Comparison of ENCODE assay signal across 17 cellular contexts in the genomic region with DNA sequence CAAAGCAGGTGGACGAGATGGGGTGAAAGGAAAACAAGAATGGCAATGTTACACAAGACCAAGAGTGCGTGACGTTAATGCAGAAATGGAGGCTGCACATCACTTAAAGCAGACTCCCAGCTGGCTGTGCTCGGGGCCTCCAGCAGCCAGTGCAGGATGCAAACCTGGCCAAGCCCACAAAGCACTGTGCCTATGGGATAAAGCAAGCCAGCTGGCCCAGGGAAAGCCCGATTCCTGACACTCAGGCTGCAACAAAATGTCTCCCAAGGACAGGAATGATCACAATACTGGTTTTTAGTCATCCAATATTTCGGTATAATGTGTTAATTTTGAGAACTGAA.
"Had no signal": no experiment of that assay in that cellular context is flagged by ENCODE, and none has a peak within 500 bp of the region (broad histone marks: within the 10 kb centered on the region; RNA-seq: fewer than 3 reads in every experiment).

No MANE protein-coding gene starts in this region.

- H3K27ac ChIP-seq: body of pancreas, tibial artery had no signal

- H3K27me3 ChIP-seq: body of pancreas, dorsolateral prefrontal cortex, tibial artery had no signal

- H3K27me3 Mint-ChIP-seq: activated CD4-positive, alpha-beta T cell treated with anti-CD3 and anti-CD28 coated beads, Interleukin-2, amount 10 ng/mL, durations not matched to agents 7 days and 5 days; activated naive CD8-positive, alpha-beta T cell treated with anti-CD3 and anti-CD28 coated beads for 36 hours; progenitor cell of endocrine pancreas had no signal

- DNase-seq: activated CD4-positive, alpha-beta T cell treated with anti-CD3 and anti-CD28 coated beads, Interleukin-2, amount 10 ng/mL, durations not matched to agents 7 days and 5 days; activated naive CD4-positive, alpha-beta T cell; activated naive CD8-positive, alpha-beta T cell treated with anti-CD3 and anti-CD28 coated beads for 36 hours; amniotic stem cell; body of pancreas; kidney; occipital lobe; stimulated activated CD4-positive, alpha-beta T cell treated with anti-CD3 and anti-CD28 coated beads, Interleukin-12 subunit alpha, Interleukin-12 subunit beta, amount 100 ng/mL, for 4 hours; stimulated activated CD4-positive, alpha-beta T cell treated with anti-CD3 and anti-CD28 coated beads, Interleukin-1b, Interleukin-23, amount 100 ng/mL, for 48 hours; stimulated activated naive CD4-positive, alpha-beta T cell treated with Interleukin-2 at 50 U/mL for 16 hours; T1000 had no signal

- H3K9me3 Mint-ChIP-seq: activated CD4-positive, alpha-beta T cell treated with anti-CD3 and anti-CD28 coated beads, Interleukin-2, amount 10 ng/mL, durations not matched to agents 7 days and 5 days; activated naive CD8-positive, alpha-beta T cell treated with anti-CD3 and anti-CD28 coated beads for 36 hours; activated T-helper 1 cell treated with anti-CD3 and anti-CD28 coated beads, Interleukin-12 subunit alpha, Interleukin-12 subunit beta, Interleukin-2, Interleukin-4 antibody, amounts not matched to agents 30 ng/mL and 10 ng/mL and 1 ng/mL, durations not matched to agents 14 hours and 24 hours and 36 hours; mesothelial cell of epicardium had no signal

- H3K4me3 Mint-ChIP-seq: activated CD4-positive, alpha-beta T cell treated with anti-CD3 and anti-CD28 coated beads, Interleukin-2, amount 10 ng/mL, durations not matched to agents 7 days and 5 days; activated naive CD8-positive, alpha-beta T cell treated with anti-CD3 and anti-CD28 coated beads for 36 hours; activated T-helper 1 cell treated with anti-CD3 and anti-CD28 coated beads, Interleukin-12 subunit alpha, Interleukin-12 subunit beta, Interleukin-2, Interleukin-4 antibody, amounts not matched to agents 30 ng/mL and 10 ng/mL and 1 ng/mL, durations not matched to agents 14 hours and 24 hours and 36 hours; mesothelial cell of epicardium had no signal

- H3K4me1 Mint-ChIP-seq: activated CD4-positive, alpha-beta T cell treated with anti-CD3 and anti-CD28 coated beads, Interleukin-2, amount 10 ng/mL, durations not matched to agents 7 days and 5 days; activated naive CD8-positive, alpha-beta T cell treated with anti-CD3 and anti-CD28 coated beads for 36 hours; mesothelial cell of epicardium had no signal

- H3K27ac Mint-ChIP-seq: activated CD4-positive, alpha-beta T cell treated with anti-CD3 and anti-CD28 coated beads, Interleukin-2, amount 10 ng/mL, durations not matched to agents 7 days and 5 days; activated naive CD8-positive, alpha-beta T cell treated with anti-CD3 and anti-CD28 coated beads for 36 hours; activated T-helper 1 cell treated with anti-CD3 and anti-CD28 coated beads, Interleukin-12 subunit alpha, Interleukin-12 subunit beta, Interleukin-2, Interleukin-4 antibody, amounts not matched to agents 30 ng/mL and 10 ng/mL and 1 ng/mL, durations not matched to agents 14 hours and 24 hours and 36 hours; mesothelial cell of epicardium; progenitor cell of endocrine pancreas had no signal

- H3K36me3 Mint-ChIP-seq: activated naive CD8-positive, alpha-beta T cell treated with anti-CD3 and anti-CD28 coated beads for 36 hours; mesothelial cell of epicardium had no signal

- H3K9me3 ChIP-seq: body of pancreas, tibial artery had no signal

- H3K4me1 ChIP-seq: body of pancreas, tibial artery had no signal

- H3K4me3 ChIP-seq: body of pancreas, dorsolateral prefrontal cortex, lung, tibial artery had no signal
